1 cellular context compared by ENCODE assay signal in genomic region chr17:73760186-73760758, GRCh38.
TF ChIP-seq lines count a peak whose summit lies in the region.

No MANE protein-coding gene starts in this region.

TF ChIP-seq in WTC11, 78 proteins besides CTCF, POLR2A, EP300 and RAD21 (continued from another document):
- TF ChIP-seq AR (CRISPR knock-in tag; IDR thresholded peaks at IDR 0.05): no peak
- TF ChIP-seq TEAD1 (CRISPR knock-in tag; IDR thresholded peaks at IDR 0.05): no peak
- no peak for TF ChIP-seq GTF2I (CRISPR knock-in tag; conservative IDR thresholded peaks at IDR 0.05)
- TF ChIP-seq ZSCAN18 (CRISPR knock-in tag; IDR thresholded peaks at IDR 0.05): no peak
- no peak for TF ChIP-seq SMAD3 (CRISPR knock-in tag; IDR thresholded peaks at IDR 0.05; ENCODE audit: borderline replicate concordance)
- no peak for TF ChIP-seq ZNF396 (CRISPR knock-in tag; IDR thresholded peaks at IDR 0.05; ENCODE audit: borderline replicate concordance)
